ENCODE assay signal across 8 cellular contexts in genomic region chr19:45692187-45693111, GRCh38. TPM values are rescaled to one million over a fixed set of nuclear protein-coding genes. Genes with fewer than 3 reads are reported as not detected.
DNase-seq lines count a peak whose midpoint lies in the region; ATAC-seq, FAIRE-seq and TF ChIP-seq lines count a peak whose summit lies in the region.

QPCTL (plus strand) TSS chr19:45692666; CDS start chr19:45692704, 38 bp downstream.

- peak; percentile 94 for DNase-seq in GM12892 (ENCODE audit: insufficient read length)
- DNase-seq in NCI-H146 (lab: John Stamatoyannopoulos, UW), result peak; percentile 100
- DNase-seq in T-helper 1 cell, result peak; percentile 93 to 100 (median 97)
- peak; percentile 100 for DNase-seq in amniotic epithelial cell (ENCODE audit: low read depth)
- DNase-seq in heart right ventricle, result peak; percentile 95 to 97
- DNase-seq in posterior cingulate gyrus, result peak; percentile 91 to 100 (median 98)
- DNase-seq in upper lobe of right lung, result peak; percentile 98

- TF ChIP-seq POLR2A in GM12892 (IDR thresholded peaks at IDR 0.05; ENCODE audit: low read depth, low read length), result peak; percentile 91

- no peak for TF ChIP-seq CTCF in heart right ventricle (IDR thresholded peaks at IDR 0.05)
- no peak for TF ChIP-seq CTCF in upper lobe of right lung (IDR thresholded peaks at IDR 0.05)

- H3K27ac ChIP-seq in heart right ventricle (peak within 1 kb of the TSS; percentile 28 to 94 (median 87)), upper lobe of right lung (peak within 1 kb of the TSS; percentile 95)

- H3K4me1 ChIP-seq in heart right ventricle (peaks cover 2 to 18% (median 15%) of the 10 kb centered on the region in 9 donors), upper lobe of right lung (peaks cover 17% of the 10 kb centered on the region)

- FAIRE-seq in GM12892 (lab: Jason Lieb, UNC), result peak; percentile 99

- intact Hi-C loops in heart right ventricle (cut with DNase I) (loop anchor here in 6 of 10 donors (1.0 to 5.0 kb wide), 4 partner anchors 25 to 78 kb away; partner anchors contain the start of genes SIX5 (in 2 of the 6) and FBXO46 (in 1 of the 6)), posterior cingulate gyrus (cut with DNase I) (loop anchor here (1.0 to 5.0 kb wide), 2 partner anchors 25 to 170 kb away; no protein-coding TSS in a partner anchor), upper lobe of right lung (cut with DNase I) (no loop called here)

- peak within 1 kb of the TSS; percentile 65 to 96 (median 72) for H3K4me3 ChIP-seq in heart right ventricle
- H3K4me3 ChIP-seq in upper lobe of right lung, result peak within 1 kb of the TSS; percentile 88

- H3K9me3 ChIP-seq in heart right ventricle, result no peaks in the 10 kb centered on the region
- H3K9me3 ChIP-seq in upper lobe of right lung, result no peaks in the 10 kb centered on the region

- peak; percentile 79 for ATAC-seq in HG02852 (IDR thresholded peaks at IDR 0.05; ENCODE audit: unreplicated experiment)
- ATAC-seq in heart right ventricle, result peak; percentile 92 to 97 (median 95)
- peak; percentile 95 for ATAC-seq in upper lobe of right lung

- peaks cover 0 to 36% (median 10%) of the 10 kb centered on the region in 9 donors for H3K36me3 ChIP-seq in heart right ventricle
- peaks cover 14% of the 10 kb centered on the region for H3K36me3 ChIP-seq in upper lobe of right lung

- 0 to 1% methylated on average over 67 to 70 of the region's 70 CpGs for WGBS in heart right ventricle, 2 donors

- H3K27me3 ChIP-seq in heart right ventricle (no peaks in the 10 kb centered on the region), upper lobe of right lung (no peaks in the 10 kb centered on the region)

RNA-seq across cellular contexts. Expression of gene QPCTL, which starts in this region (rescaled TPM):
- 9.0 TPM for polyA plus RNA-seq in GM12892 (2012; ENCODE audit: missing spikeins)
- total RNA-seq in heart right ventricle (1 to 10 TPM; 1.8 to 3.5 (median 2.4) TPM), upper lobe of right lung (7.0 TPM)
- 1 to 10 TPM; 4.1 to 4.5 TPM for polyA plus RNA-seq in heart right ventricle

Comparison
In these comparisons a context has a peak if more than half of its experiments do, and no peak if none do; other contexts are left out.
1. Peak in every context shown above with its lines: DNase-seq, ATAC-seq, H3K4me3 ChIP-seq and H3K27ac ChIP-seq.